Comparison of ENCODE assay signal across 11 cellular contexts in genomic region chr7:137958593-137959431, GRCh38. TPM values are rescaled to one million over a fixed set of nuclear protein-coding genes. Genes with fewer than 3 reads are reported as not detected.
DNase-seq lines count a peak whose midpoint lies in the region; TF ChIP-seq lines count a peak whose summit lies in the region.
"Had no signal": no experiment of that assay in that cellular context is flagged by ENCODE, and none has a peak within 500 bp of the region (broad histone marks: within the 10 kb centered on the region; RNA-seq: fewer than 3 reads in every experiment).

No MANE protein-coding gene starts in this region.

- H3K9me3 Mint-ChIP-seq in MCF 10A (ENCODE audit: unreplicated experiment): no peaks in the 10 kb centered on the region
- H3K9me3 Mint-ChIP-seq: nephron progenitor cell had no signal

- H3K4me3 Mint-ChIP-seq in MCF 10A (ENCODE audit: unreplicated experiment): no peak overlapping the region
- H3K4me3 Mint-ChIP-seq: nephron progenitor cell had no signal

- no peak overlapping the region for H3K27ac Mint-ChIP-seq in MCF 10A (ENCODE audit: low read depth, unreplicated experiment)
- H3K27ac Mint-ChIP-seq: nephron progenitor cell had no signal

- WGBS in esophagus muscularis mucosa: 93% methylated on average over 4 of the region's 4 CpGs
- 86 to 88% methylated on average over 3 to 4 of the region's 4 CpGs for WGBS in transverse colon (ENCODE audit: low coverage in 1 of 2), 2 donors

- in situ Hi-C loops in transverse colon (cut with MboI; ENCODE audit: low pct_ligation_motif_present in 1 of 4, low pct_unique_long_range_greater_than_20kb in 1 of 4, low sequenced_read_pairs in 3 of 4): no loop called here

- H3K4me3 ChIP-seq in breast epithelium: no peak overlapping the region
- no peak overlapping the region for H3K4me3 ChIP-seq in HL-60 (replicated peaks; ENCODE audit: insufficient read depth, low read length)
- no peak overlapping the region for H3K4me3 ChIP-seq in esophagus muscularis mucosa
- H3K4me3 ChIP-seq in transverse colon: no peak overlapping the region

- POLR2A ChIA-PET in MCF 10A (lab: Yijun Ruan, JAX): interaction anchor here (1.0 kb wide), 1 partner anchor 43 kb away, joined by 3 read pairs; the partner anchor contains the start of gene CREB3L2

- H3K4me1 ChIP-seq in breast epithelium (peaks cover under 1 to 5% of the 10 kb centered on the region in 2 donors), esophagus muscularis mucosa (peaks cover 24 to 86% (median 79%) of the 10 kb centered on the region in 4 donors), transverse colon (peaks cover 14 to 31% (median 21%) of the 10 kb centered on the region in 4 donors)

- intact Hi-C loops in breast epithelium (cut with DNase I; ENCODE audit: low total_unique reads) (no loop called here), MCF 10A (cut with micrococcal nuclease) (no loop called here), esophagus muscularis mucosa (cut with DNase I) (no loop called here), transverse colon (cut with DNase I; ENCODE audit: low total_unique reads) (loop anchor here (5.0 kb wide), 1 partner anchor 33 kb away; no protein-coding TSS in a partner anchor)

- H3K36me3 Mint-ChIP-seq in MCF 10A (ENCODE audit: insufficient read depth, unreplicated experiment): peaks cover 20% of the 10 kb centered on the region

- DNase-seq in breast epithelium (ENCODE audit: low spot score in 2 of 2): no peak
- no peak for DNase-seq in MCF 10A (ENCODE audit: unreplicated experiment)
- DNase-seq in HL-60 (ENCODE audit: low read depth in 1 of 2, low spot score in 1 of 2): peak in 1 of 2 experiments; percentile 23
- no peak for DNase-seq in esophagus muscularis mucosa (ENCODE audit: extremely low spot score)
- no peak for DNase-seq in transverse colon
- DNase-seq in activated gamma-delta T cell treated with Interleukin-2 at 50 U/mL for 16 hours: no peak
- DNase-seq in HCEC 1CT: no peak
- DNase-seq in activated naive CD4-positive, alpha-beta T cell treated with Interleukin-2 at 50 U/mL for 16 hours: no peak
- DNase-seq: NCI-H524, nephron progenitor cell had no signal

- H3K9me3 ChIP-seq in breast epithelium (no peaks in the 10 kb centered on the region), esophagus muscularis mucosa (no peaks in the 10 kb centered on the region), transverse colon (no peaks in the 10 kb centered on the region)

- no peaks in the 10 kb centered on the region for H3K27me3 Mint-ChIP-seq in MCF 10A (ENCODE audit: insufficient read depth, unreplicated experiment)

- CTCF ChIA-PET in MCF 10A (lab: Yijun Ruan, JAX): interaction anchor here (0.6 kb wide), 1 partner anchor 786 kb away, joined by 4 read pairs; no protein-coding TSS in a partner anchor

- H3K36me3 ChIP-seq in breast epithelium: no peaks in the 10 kb centered on the region
- H3K36me3 ChIP-seq in esophagus muscularis mucosa: no peaks in the 10 kb centered on the region
- no peaks in the 10 kb centered on the region for H3K36me3 ChIP-seq in transverse colon

- TF ChIP-seq POLR2A in breast epithelium (IDR thresholded peaks at IDR 0.05) (no peak), esophagus muscularis mucosa (IDR thresholded peaks at IDR 0.05; ENCODE audit: low read depth) (no peak), transverse colon (IDR thresholded peaks at IDR 0.05) (no peak)

- TF ChIP-seq EP300 in esophagus muscularis mucosa (IDR thresholded peaks at IDR 0.05): no peak
- TF ChIP-seq EP300 in transverse colon (IDR thresholded peaks at IDR 0.05; ENCODE audit: low read depth): no peak

- BruUV-seq in MCF 10A (replicated peaks; lab: Mats Ljungman, UMichigan): no TSS peak

- H3K27ac ChIP-seq in breast epithelium (peak overlapping the region; percentile 34 to 65), HL-60 (replicated peaks) (peak overlapping the region; percentile 35; the same call in 1 of the 2 replicates), esophagus muscularis mucosa (replicated peaks in 1 of 4) (peak overlapping the region; percentile 81 to 85 (median 82)), transverse colon (peak overlapping the region; percentile 15 to 89 (median 82))
- H3K27ac ChIP-seq: VCaP had no signal

- H3K27me3 ChIP-seq in breast epithelium (no peaks in the 10 kb centered on the region), HL-60 (ENCODE audit: insufficient read depth, poor library complexity, severe bottlenecking) (no peaks in the 10 kb centered on the region), esophagus muscularis mucosa (no peaks in the 10 kb centered on the region), transverse colon (no peaks in the 10 kb centered on the region)

- no peak for TF ChIP-seq CTCF in breast epithelium (IDR thresholded peaks at IDR 0.05)
- no peak for TF ChIP-seq CTCF in MCF 10A (IDR thresholded peaks at IDR 0.05; ENCODE audit: unreplicated experiment)
- TF ChIP-seq CTCF in HL-60 (IDR thresholded peaks at IDR 0.05; ENCODE audit: insufficient read depth, low read length): no peak
- TF ChIP-seq CTCF in esophagus muscularis mucosa (IDR thresholded peaks at IDR 0.05): no peak
- no peak for TF ChIP-seq CTCF in transverse colon (IDR thresholded peaks at IDR 0.05)

- H3K4me1 Mint-ChIP-seq in MCF 10A (ENCODE audit: insufficient read depth, unreplicated experiment): peaks cover 33% of the 10 kb centered on the region

RNA-seq across cellular contexts. Expression of gene CREB3L2, which starts 43.1 kb away (rescaled TPM):
- total RNA-seq in breast epithelium (10 to 100 TPM; 23.0 to 46.5 (median 40.5) TPM), MCF 10A (2022) (74.2 and 79.4 TPM in 2 replicates), esophagus muscularis mucosa (10 to 100 TPM; 29.2 to 43.4 (median 37.1) TPM), transverse colon (10 to 100 TPM; 16.4 to 37.0 (median 19.9) TPM)
